In the genomic region with DNA sequence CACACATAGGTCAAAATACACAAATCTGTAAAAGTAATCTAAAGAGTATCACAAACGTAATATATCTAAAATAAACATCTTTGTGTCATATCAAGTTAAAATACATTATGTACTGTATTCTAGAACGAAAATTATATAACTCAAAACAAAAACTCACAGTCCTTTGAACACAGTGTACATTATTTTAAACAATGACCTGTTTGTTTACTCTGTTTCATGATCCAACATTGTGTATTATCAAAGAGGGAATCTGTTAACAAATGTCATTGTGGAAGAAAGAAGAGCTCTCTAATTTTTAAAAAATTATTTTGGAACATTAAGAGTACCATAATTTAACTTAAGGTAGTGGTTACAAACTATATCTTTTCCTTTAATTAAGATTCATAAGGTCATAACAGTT, we compare ENCODE assay signal across 19 cellular contexts.
DNase-seq lines count a peak whose midpoint lies in the region; FAIRE-seq and TF ChIP-seq lines count a peak whose summit lies in the region.
"Had no signal": no experiment of that assay in that cellular context is flagged by ENCODE, and none has a peak within 500 bp of the region (broad histone marks: within the 10 kb centered on the region; RNA-seq: fewer than 3 reads in every experiment).

No MANE protein-coding gene starts in this region.

- intact Hi-C loops in spleen (cut with DNase I; ENCODE audit: low total_unique reads): no loop called here

- no peaks in the 10 kb centered on the region for H3K27me3 ChIP-seq in spleen (replicated peaks in 1 of 7)
- H3K27me3 ChIP-seq: left lung, sigmoid colon, suprapubic skin had no signal

- DNase-seq in DMS53 (lab: John Stamatoyannopoulos, UW) (peak; percentile 32), DMS53 treated with DMSO at 0.1 percent for 48 hours (lab: John Stamatoyannopoulos, UW; ENCODE audit: unreplicated experiment) (no peak), superior temporal gyrus (ENCODE audit: extremely low spot score) (peak; percentile 88), spleen (no peak), GM19238 (ENCODE audit: insufficient read length, low spot score) (no peak), NCI-H1417 (lab: John Stamatoyannopoulos, UW) (no peak)
- DNase-seq: 8988T; CD4-positive, alpha-beta T cell; left lung; NCI-H1694 treated with DMSO at 0.1 percent for 48 hours; NCI-H446; NCI-H748 treated with DMSO at 0.1 percent for 48 hours; SIG-M5; sigmoid colon; T-cell had no signal

- H3K4me3 ChIP-seq in spleen: no peak overlapping the region
- H3K4me3 ChIP-seq: left lung, sigmoid colon, suprapubic skin had no signal

- H3K9me3 ChIP-seq in spleen: peaks cover 0 to 6% (median 0%) of the 10 kb centered on the region in 8 donors
- H3K9me3 ChIP-seq: left lung, sigmoid colon, suprapubic skin had no signal

- H3K27ac ChIP-seq in angular gyrus (ENCODE audit: low read depth, low read length) (peak overlapping the region; percentile 99), spleen (peak overlapping the region in 1 of 8 donors; percentile 45)
- H3K27ac ChIP-seq: sigmoid colon, suprapubic skin had no signal

- H3K36me3 ChIP-seq in spleen: peaks cover 0 to 13% (median 0%) of the 10 kb centered on the region in 6 donors
- H3K36me3 ChIP-seq: left lung, sigmoid colon, suprapubic skin had no signal

- H3K4me1 ChIP-seq in spleen: peaks cover 11 to 68% (median 33%) of the 10 kb centered on the region in 6 donors

- peak; percentile 75 for FAIRE-seq in islet of Langerhans (lab: Jason Lieb, UNC)
- FAIRE-seq: H54 had no signal

- 30 to 46% (median 38%) methylated on average over 2 of the region's 2 CpGs for WGBS in spleen, 5 donors

- no peak for TF ChIP-seq POLR2A in spleen (IDR thresholded peaks at IDR 0.05)

- TF ChIP-seq CTCF in spleen (IDR thresholded peaks at IDR 0.05 in 8 of 11, conservative IDR thresholded peaks at IDR 0.05 in 3 of 11): no peak

Comparison
In these comparisons a context has a peak if more than half of its experiments do, and no peak if none do; other contexts are left out.
1. DNase-seq: peak in DMS53 (single experiment) and superior temporal gyrus (single experiment); none in DMS53 treated with DMSO at 0.1 percent for 48 hours (single experiment), spleen (single experiment), GM19238 (single experiment) and NCI-H1417 (0 of 3).